In genomic region chr15:62902821-62903220, GRCh38 we compare ENCODE assay signal across 23 cellular contexts.
"Had no signal": no experiment of that assay in that cellular context is flagged by ENCODE, and none has a peak within 500 bp of the region (broad histone marks: within the 10 kb centered on the region; RNA-seq: fewer than 3 reads in every experiment).

No MANE protein-coding gene starts in this region.

- ATAC-seq: activated CD8-positive, alpha-beta T cell treated with anti-CD3 and anti-CD28 coated beads for 36 hours; activated naive CD8-positive, alpha-beta T cell treated with anti-CD3 and anti-CD28 coated beads, Interleukin-2, amount 50 U/mL, for 24 hours; naive thymus-derived CD4-positive, alpha-beta T cell; sciatic nerve; stimulated activated naive CD8-positive, alpha-beta T cell treated with anti-CD3 and anti-CD28 coated beads, Interleukin-15, amount 100 ng/mL, for 72 hours had no signal

- H3K4me3 Mint-ChIP-seq: activated CD8-positive, alpha-beta T cell treated with anti-CD3 and anti-CD28 coated beads for 36 hours; activated naive CD4-positive, alpha-beta T cell treated with anti-CD3 and anti-CD28 coated beads, Interleukin-2, amount 10 ng/mL, durations not matched to agents 7 days and 5 days; activated naive CD8-positive, alpha-beta T cell treated with anti-CD3 and anti-CD28 coated beads, Interleukin-2, amount 50 U/mL, for 24 hours; activated T-cell treated with anti-CD3 and anti-CD28 coated beads, Interleukin-2, amount 50 U/mL, for 24 hours; immature natural killer cell; naive thymus-derived CD4-positive, alpha-beta T cell; stimulated activated naive CD8-positive, alpha-beta T cell treated with anti-CD3 and anti-CD28 coated beads, Interleukin-15, amount 100 ng/mL, for 72 hours had no signal

- H3K36me3 Mint-ChIP-seq: activated naive CD4-positive, alpha-beta T cell treated with anti-CD3 and anti-CD28 coated beads, Interleukin-2, amount 10 ng/mL, durations not matched to agents 7 days and 5 days; immature natural killer cell; naive thymus-derived CD4-positive, alpha-beta T cell had no signal

- H3K27me3 Mint-ChIP-seq: activated CD8-positive, alpha-beta T cell treated with anti-CD3 and anti-CD28 coated beads for 36 hours; activated naive CD8-positive, alpha-beta T cell treated with anti-CD3 and anti-CD28 coated beads, Interleukin-2, amount 50 U/mL, for 24 hours; stimulated activated naive CD8-positive, alpha-beta T cell treated with anti-CD3 and anti-CD28 coated beads, Interleukin-15, amount 100 ng/mL, for 72 hours had no signal

- H3K9me3 Mint-ChIP-seq: activated CD8-positive, alpha-beta T cell treated with anti-CD3 and anti-CD28 coated beads for 36 hours; activated naive CD4-positive, alpha-beta T cell treated with anti-CD3 and anti-CD28 coated beads, Interleukin-2, amount 10 ng/mL, durations not matched to agents 7 days and 5 days; activated naive CD8-positive, alpha-beta T cell treated with anti-CD3 and anti-CD28 coated beads, Interleukin-2, amount 50 U/mL, for 24 hours; activated T-cell treated with anti-CD3 and anti-CD28 coated beads, Interleukin-2, amount 50 U/mL, for 24 hours; activated T-helper 2 cell treated with anti-CD3 and anti-CD28 coated beads, Interferon-gamma antibody, Interleukin-2, Interleukin-4, amounts not matched to agents 10 μg/mL and 5 μg/mL and 100 μg/mL, durations not matched to agents 14 hours and 24 hours and 36 hours; immature natural killer cell; stimulated activated naive CD8-positive, alpha-beta T cell treated with anti-CD3 and anti-CD28 coated beads, Interleukin-15, amount 100 ng/mL, for 72 hours had no signal

- H3K4me1 Mint-ChIP-seq: activated naive CD4-positive, alpha-beta T cell treated with anti-CD3 and anti-CD28 coated beads, Interleukin-2, amount 10 ng/mL, durations not matched to agents 7 days and 5 days; activated naive CD8-positive, alpha-beta T cell treated with anti-CD3 and anti-CD28 coated beads, Interleukin-2, amount 50 U/mL, for 24 hours; immature natural killer cell; naive thymus-derived CD4-positive, alpha-beta T cell; stimulated activated naive CD8-positive, alpha-beta T cell treated with anti-CD3 and anti-CD28 coated beads, Interleukin-15, amount 100 ng/mL, for 72 hours had no signal

- DNase-seq: activated CD4-positive, alpha-beta T cell treated with anti-CD3 and anti-CD28 coated beads for 48 hours; activated CD8-positive, alpha-beta T cell treated with anti-CD3 and anti-CD28 coated beads for 36 hours; activated naive CD4-positive, alpha-beta T cell treated with anti-CD3 and anti-CD28 coated beads, Interleukin-2, amount 10 ng/mL, durations not matched to agents 7 days and 5 days; activated naive CD8-positive, alpha-beta T cell treated with anti-CD3 and anti-CD28 coated beads, Interleukin-2, amount 50 U/mL, for 24 hours; activated T-cell treated with anti-CD3 and anti-CD28 coated beads, Interleukin-2, amount 50 U/mL, for 24 hours; anterior cingulate cortex; brain microvascular endothelial cell; central memory CD4-positive, alpha-beta T cell; dorsolateral prefrontal cortex; foreskin melanocyte; head of caudate nucleus; immature natural killer cell; kidney glomerular epithelial cell; left ventricle myocardium inferior; naive thymus-derived CD4-positive, alpha-beta T cell; stimulated activated CD4-positive, alpha-beta T cell treated with anti-CD3 and anti-CD28 coated beads, Interleukin-4, amount 100 ng/mL, for 1 hour; stimulated activated naive CD8-positive, alpha-beta T cell treated with anti-CD3 and anti-CD28 coated beads, Interleukin-15, amount 100 ng/mL, for 72 hours; SW 1271; T-helper 2 cell; testis; upper lobe of left lung had no signal

- H3K27ac Mint-ChIP-seq: activated CD8-positive, alpha-beta T cell treated with anti-CD3 and anti-CD28 coated beads for 36 hours; activated naive CD4-positive, alpha-beta T cell treated with anti-CD3 and anti-CD28 coated beads, Interleukin-2, amount 10 ng/mL, durations not matched to agents 7 days and 5 days; activated naive CD8-positive, alpha-beta T cell treated with anti-CD3 and anti-CD28 coated beads, Interleukin-2, amount 50 U/mL, for 24 hours; activated T-cell treated with anti-CD3 and anti-CD28 coated beads, Interleukin-2, amount 50 U/mL, for 24 hours; activated T-helper 2 cell treated with anti-CD3 and anti-CD28 coated beads, Interferon-gamma antibody, Interleukin-2, Interleukin-4, amounts not matched to agents 10 μg/mL and 5 μg/mL and 100 μg/mL, durations not matched to agents 14 hours and 24 hours and 36 hours; immature natural killer cell; naive thymus-derived CD4-positive, alpha-beta T cell; stimulated activated naive CD8-positive, alpha-beta T cell treated with anti-CD3 and anti-CD28 coated beads, Interleukin-15, amount 100 ng/mL, for 72 hours had no signal
